In the genomic region with DNA sequence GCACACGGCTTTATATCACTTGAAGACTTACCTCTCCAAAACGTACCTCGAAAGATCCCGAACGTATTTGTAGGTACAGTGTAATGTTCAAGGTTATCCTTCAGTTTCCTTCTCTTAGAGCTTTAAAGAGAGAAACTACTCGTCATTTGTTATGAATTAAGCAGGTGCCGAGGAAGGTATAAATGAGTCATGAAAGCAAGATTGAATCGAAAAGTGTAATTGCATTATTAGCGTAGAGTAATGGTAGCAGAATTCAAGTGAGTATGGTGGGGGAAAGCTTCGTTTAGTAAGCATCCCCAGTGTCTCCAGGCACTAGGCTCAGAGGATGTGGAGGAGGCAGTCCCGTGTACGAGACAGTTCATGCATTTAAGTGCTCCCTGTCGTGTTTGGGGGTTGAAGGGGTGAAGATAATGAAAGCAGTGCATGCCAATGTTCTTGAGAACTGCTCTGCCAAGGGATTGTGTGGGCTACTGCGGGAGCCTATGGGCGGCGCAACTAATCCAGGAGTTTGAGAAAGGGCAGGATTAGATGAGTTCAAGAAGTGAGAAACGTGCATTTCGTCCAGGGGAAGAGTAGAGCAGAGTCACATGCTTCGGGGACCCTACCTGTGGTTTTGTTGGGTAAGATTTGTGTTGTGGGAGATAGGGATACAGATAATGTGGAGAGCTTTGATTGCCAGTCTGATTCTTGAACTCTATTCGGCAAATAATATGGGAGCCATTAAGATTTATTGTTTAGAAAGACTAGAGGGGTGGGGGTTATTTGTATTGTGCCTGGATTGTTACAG, we compare ENCODE assay signal across 1 cellular context.
TF ChIP-seq lines count a peak whose summit lies in the region.

No MANE protein-coding gene starts in this region.

TF ChIP-seq in endothelial cell of umbilical vein, 7 proteins besides CTCF, POLR2A, EP300 and RAD21 (continued from another document):
- no peak for TF ChIP-seq FOS (IDR thresholded peaks at IDR 0.05; ENCODE audit: borderline replicate concordance, insufficient read depth, low read length)
- TF ChIP-seq EZH2 (IDR thresholded peaks at IDR 0.05; ENCODE audit: borderline replicate concordance, low read depth, low read length, severe bottlenecking) = no peak
- TF ChIP-seq, protein P1, sequence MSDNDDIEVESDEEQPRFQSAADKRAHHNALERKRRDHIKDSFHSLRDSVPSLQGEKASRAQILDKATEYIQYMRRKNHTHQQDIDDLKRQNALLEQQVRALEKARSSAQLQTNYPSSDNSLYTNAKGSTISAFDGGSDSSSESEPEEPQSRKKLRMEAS (IDR thresholded peaks at IDR 0.05; ENCODE audit: insufficient read depth, insufficient read length) = no peak
